ENCODE assay signal across 1 cellular context in the genomic region with DNA sequence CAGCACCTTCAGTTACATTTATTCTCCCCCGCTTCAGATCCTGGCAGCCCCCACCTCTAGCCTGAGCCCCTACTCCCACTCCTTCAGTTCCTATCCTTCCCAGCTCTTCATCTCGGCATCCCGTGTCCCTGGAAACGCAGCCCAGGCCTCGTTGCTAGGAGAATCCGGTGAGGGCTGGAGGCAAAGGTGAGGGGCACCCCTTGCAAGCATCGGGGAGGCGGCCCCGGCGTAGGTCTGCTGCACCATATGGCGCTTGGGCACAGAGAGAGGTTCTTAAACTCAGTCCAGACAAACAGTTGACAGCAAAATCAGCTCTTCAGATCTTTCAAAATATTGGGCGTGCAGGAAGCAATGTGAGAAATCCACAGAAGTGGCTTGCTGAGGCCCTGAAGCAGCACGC.
TF ChIP-seq lines count a peak whose summit lies in the region.

No MANE protein-coding gene starts in this region.

TF ChIP-seq in GM23338, 12 proteins besides CTCF, POLR2A, EP300 and RAD21 (continued from another document):
- TF ChIP-seq, protein P1, sequence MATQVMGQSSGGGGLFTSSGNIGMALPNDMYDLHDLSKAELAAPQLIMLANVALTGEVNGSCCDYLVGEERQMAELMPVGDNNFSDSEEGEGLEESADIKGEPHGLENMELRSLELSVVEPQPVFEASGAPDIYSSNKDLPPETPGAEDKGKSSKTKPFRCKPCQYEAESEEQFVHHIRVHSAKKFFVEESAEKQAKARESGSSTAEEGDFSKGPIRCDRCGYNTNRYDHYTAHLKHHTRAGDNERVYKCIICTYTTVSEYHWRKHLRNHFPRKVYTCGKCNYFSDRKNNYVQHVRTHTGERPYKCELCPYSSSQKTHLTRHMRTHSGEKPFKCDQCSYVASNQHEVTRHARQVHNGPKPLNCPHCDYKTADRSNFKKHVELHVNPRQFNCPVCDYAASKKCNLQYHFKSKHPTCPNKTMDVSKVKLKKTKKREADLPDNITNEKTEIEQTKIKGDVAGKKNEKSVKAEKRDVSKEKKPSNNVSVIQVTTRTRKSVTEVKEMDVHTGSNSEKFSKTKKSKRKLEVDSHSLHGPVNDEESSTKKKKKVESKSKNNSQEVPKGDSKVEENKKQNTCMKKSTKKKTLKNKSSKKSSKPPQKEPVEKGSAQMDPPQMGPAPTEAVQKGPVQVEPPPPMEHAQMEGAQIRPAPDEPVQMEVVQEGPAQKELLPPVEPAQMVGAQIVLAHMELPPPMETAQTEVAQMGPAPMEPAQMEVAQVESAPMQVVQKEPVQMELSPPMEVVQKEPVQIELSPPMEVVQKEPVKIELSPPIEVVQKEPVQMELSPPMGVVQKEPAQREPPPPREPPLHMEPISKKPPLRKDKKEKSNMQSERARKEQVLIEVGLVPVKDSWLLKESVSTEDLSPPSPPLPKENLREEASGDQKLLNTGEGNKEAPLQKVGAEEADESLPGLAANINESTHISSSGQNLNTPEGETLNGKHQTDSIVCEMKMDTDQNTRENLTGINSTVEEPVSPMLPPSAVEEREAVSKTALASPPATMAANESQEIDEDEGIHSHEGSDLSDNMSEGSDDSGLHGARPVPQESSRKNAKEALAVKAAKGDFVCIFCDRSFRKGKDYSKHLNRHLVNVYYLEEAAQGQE (IDR thresholded peaks at IDR 0.05; ENCODE audit: unreplicated experiment), result no peak
- TF ChIP-seq EZH2phosphoT487 (IDR thresholded peaks at IDR 0.05; ENCODE audit: unreplicated experiment) (no peak), POLR2AphosphoS5 (IDR thresholded peaks at IDR 0.05; ENCODE audit: low read depth) (no peak), JUNB (IDR thresholded peaks at IDR 0.05; ENCODE audit: unreplicated experiment) (no peak), ZNF331 (CRISPR knock-in tag; IDR thresholded peaks at IDR 0.05; ENCODE audit: low read depth) (no peak), EZH2 (IDR thresholded peaks at IDR 0.05; ENCODE audit: low read depth, unreplicated experiment) (no peak), STAT1 (IDR thresholded peaks at IDR 0.05; ENCODE audit: unreplicated experiment) (no peak), CREB1 (CRISPR knock-in tag; IDR thresholded peaks at IDR 0.05; ENCODE audit: low read depth) (no peak), NANOG (IDR thresholded peaks at IDR 0.05; ENCODE audit: borderline replicate concordance) (no peak)
- TF ChIP-seq, protein P2, sequence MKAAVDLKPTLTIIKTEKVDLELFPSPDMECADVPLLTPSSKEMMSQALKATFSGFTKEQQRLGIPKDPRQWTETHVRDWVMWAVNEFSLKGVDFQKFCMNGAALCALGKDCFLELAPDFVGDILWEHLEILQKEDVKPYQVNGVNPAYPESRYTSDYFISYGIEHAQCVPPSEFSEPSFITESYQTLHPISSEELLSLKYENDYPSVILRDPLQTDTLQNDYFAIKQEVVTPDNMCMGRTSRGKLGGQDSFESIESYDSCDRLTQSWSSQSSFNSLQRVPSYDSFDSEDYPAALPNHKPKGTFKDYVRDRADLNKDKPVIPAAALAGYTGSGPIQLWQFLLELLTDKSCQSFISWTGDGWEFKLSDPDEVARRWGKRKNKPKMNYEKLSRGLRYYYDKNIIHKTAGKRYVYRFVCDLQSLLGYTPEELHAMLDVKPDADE (IDR thresholded peaks at IDR 0.05), result no peak
TF ChIP-seq in GM23338: peak in this region for 0.
